1 cellular context compared by ENCODE assay signal in the genomic region with DNA sequence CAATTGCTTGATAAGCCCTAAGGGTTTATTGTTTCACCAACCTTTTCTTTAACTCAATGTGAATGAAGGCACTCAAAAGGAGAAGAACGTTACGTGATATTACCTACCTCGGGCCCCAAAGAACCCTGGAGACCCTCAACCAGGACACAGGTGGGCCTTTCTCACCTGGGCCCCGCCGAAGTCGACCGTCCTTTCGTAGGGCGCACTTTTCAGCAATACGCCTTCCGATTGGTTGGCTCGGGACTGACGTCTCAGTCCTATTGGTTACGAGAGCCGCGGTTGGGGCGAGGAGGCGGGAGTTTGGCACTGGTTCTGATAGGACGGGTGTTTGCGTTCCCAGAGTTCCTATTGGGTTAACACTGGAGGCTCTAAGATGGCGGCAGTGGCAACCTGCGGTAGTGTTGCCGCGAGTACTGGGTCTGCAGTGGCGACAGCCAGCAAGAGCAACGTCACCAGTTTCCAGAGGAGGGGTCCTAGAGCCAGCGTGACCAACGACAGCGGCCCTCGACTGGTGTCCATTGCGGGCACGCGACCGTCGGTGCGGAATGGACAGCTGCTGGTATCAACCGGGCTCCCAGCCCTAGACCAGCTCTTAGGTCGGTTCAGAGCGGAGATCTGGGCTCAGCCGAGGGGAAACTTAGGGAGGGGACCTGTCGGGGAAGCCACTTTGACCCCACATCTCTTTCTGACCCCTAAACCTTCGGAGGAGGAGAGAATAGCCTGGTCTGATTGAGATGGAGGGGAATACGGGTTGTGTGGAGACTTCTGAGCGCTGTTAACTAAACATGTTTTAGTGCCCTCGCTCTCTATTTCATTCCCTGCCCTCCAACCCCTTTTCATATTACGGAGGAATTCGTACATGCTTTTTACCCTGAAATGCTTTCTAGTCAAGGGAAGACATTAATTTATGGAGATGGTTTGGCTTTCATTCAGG.
TF ChIP-seq lines count a peak whose summit lies in the region.

A gene with protein sequence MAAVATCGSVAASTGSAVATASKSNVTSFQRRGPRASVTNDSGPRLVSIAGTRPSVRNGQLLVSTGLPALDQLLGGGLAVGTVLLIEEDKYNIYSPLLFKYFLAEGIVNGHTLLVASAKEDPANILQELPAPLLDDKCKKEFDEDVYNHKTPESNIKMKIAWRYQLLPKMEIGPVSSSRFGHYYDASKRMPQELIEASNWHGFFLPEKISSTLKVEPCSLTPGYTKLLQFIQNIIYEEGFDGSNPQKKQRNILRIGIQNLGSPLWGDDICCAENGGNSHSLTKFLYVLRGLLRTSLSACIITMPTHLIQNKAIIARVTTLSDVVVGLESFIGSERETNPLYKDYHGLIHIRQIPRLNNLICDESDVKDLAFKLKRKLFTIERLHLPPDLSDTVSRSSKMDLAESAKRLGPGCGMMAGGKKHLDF (plus strand): TSS at position 356 of the 934 bp plus-strand sequence. CDS start 18 bp downstream, at position 374.
A gene with protein sequence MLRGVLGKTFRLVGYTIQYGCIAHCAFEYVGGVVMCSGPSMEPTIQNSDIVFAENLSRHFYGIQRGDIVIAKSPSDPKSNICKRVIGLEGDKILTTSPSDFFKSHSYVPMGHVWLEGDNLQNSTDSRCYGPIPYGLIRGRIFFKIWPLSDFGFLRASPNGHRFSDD (minus strand): TSS at position 211 of the 934 bp plus-strand sequence. CDS start 46,346 bp downstream, outside the sequence.

TF ChIP-seq in HepG2, 621 proteins besides CTCF, POLR2A, EP300 and RAD21 (continues in another document):
- TF ChIP-seq, protein P1, sequence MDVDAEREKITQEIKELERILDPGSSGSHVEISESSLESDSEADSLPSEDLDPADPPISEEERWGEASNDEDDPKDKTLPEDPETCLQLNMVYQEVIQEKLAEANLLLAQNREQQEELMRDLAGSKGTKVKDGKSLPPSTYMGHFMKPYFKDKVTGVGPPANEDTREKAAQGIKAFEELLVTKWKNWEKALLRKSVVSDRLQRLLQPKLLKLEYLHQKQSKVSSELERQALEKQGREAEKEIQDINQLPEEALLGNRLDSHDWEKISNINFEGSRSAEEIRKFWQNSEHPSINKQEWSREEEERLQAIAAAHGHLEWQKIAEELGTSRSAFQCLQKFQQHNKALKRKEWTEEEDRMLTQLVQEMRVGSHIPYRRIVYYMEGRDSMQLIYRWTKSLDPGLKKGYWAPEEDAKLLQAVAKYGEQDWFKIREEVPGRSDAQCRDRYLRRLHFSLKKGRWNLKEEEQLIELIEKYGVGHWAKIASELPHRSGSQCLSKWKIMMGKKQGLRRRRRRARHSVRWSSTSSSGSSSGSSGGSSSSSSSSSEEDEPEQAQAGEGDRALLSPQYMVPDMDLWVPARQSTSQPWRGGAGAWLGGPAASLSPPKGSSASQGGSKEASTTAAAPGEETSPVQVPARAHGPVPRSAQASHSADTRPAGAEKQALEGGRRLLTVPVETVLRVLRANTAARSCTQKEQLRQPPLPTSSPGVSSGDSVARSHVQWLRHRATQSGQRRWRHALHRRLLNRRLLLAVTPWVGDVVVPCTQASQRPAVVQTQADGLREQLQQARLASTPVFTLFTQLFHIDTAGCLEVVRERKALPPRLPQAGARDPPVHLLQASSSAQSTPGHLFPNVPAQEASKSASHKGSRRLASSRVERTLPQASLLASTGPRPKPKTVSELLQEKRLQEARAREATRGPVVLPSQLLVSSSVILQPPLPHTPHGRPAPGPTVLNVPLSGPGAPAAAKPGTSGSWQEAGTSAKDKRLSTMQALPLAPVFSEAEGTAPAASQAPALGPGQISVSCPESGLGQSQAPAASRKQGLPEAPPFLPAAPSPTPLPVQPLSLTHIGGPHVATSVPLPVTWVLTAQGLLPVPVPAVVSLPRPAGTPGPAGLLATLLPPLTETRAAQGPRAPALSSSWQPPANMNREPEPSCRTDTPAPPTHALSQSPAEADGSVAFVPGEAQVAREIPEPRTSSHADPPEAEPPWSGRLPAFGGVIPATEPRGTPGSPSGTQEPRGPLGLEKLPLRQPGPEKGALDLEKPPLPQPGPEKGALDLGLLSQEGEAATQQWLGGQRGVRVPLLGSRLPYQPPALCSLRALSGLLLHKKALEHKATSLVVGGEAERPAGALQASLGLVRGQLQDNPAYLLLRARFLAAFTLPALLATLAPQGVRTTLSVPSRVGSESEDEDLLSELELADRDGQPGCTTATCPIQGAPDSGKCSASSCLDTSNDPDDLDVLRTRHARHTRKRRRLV (CRISPR knock-in tag; IDR thresholded peaks at IDR 0.05), result no peak
- TF ChIP-seq FOSL2 (CRISPR knock-in tag; IDR thresholded peaks at IDR 0.05), result no peak; the same call in 1 of the 2 replicates
- TF ChIP-seq, protein P2, sequence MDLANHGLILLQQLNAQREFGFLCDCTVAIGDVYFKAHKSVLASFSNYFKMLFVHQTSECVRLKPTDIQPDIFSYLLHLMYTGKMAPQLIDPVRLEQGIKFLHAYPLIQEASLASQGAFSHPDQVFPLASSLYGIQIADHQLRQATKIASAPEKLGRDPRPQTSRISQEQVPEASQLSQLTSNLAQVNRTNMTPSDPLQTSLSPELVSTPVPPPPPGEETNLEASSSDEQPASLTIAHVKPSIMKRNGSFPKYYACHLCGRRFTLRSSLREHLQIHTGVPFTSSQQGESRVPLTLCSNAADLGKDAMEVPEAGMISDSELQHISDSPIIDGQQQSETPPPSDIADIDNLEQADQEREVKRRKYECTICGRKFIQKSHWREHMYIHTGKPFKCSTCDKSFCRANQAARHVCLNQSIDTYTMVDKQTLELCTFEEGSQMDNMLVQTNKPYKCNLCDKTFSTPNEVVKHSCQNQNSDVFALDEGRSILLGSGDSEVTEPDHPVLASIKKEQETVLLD (CRISPR knock-in tag; IDR thresholded peaks at IDR 0.05; ENCODE audit: low read depth), result no peak
- TF ChIP-seq ZNF788 (CRISPR knock-in tag; IDR thresholded peaks at IDR 0.05; ENCODE audit: borderline replicate concordance), result peak; percentile 77; the same call in 1 of the 2 replicates
- TF ChIP-seq ZNF577 (CRISPR knock-in tag; IDR thresholded peaks at IDR 0.05; ENCODE audit: borderline replicate concordance, low read depth), result no peak
- no peak for TF ChIP-seq PTBP1 (IDR thresholded peaks at IDR 0.05; ENCODE audit: low read depth, low read length, poor library complexity, severe bottlenecking)
- peak; percentile 85 for TF ChIP-seq THAP11 (CRISPR knock-in tag; IDR thresholded peaks at IDR 0.05)
- TF ChIP-seq, protein P3, sequence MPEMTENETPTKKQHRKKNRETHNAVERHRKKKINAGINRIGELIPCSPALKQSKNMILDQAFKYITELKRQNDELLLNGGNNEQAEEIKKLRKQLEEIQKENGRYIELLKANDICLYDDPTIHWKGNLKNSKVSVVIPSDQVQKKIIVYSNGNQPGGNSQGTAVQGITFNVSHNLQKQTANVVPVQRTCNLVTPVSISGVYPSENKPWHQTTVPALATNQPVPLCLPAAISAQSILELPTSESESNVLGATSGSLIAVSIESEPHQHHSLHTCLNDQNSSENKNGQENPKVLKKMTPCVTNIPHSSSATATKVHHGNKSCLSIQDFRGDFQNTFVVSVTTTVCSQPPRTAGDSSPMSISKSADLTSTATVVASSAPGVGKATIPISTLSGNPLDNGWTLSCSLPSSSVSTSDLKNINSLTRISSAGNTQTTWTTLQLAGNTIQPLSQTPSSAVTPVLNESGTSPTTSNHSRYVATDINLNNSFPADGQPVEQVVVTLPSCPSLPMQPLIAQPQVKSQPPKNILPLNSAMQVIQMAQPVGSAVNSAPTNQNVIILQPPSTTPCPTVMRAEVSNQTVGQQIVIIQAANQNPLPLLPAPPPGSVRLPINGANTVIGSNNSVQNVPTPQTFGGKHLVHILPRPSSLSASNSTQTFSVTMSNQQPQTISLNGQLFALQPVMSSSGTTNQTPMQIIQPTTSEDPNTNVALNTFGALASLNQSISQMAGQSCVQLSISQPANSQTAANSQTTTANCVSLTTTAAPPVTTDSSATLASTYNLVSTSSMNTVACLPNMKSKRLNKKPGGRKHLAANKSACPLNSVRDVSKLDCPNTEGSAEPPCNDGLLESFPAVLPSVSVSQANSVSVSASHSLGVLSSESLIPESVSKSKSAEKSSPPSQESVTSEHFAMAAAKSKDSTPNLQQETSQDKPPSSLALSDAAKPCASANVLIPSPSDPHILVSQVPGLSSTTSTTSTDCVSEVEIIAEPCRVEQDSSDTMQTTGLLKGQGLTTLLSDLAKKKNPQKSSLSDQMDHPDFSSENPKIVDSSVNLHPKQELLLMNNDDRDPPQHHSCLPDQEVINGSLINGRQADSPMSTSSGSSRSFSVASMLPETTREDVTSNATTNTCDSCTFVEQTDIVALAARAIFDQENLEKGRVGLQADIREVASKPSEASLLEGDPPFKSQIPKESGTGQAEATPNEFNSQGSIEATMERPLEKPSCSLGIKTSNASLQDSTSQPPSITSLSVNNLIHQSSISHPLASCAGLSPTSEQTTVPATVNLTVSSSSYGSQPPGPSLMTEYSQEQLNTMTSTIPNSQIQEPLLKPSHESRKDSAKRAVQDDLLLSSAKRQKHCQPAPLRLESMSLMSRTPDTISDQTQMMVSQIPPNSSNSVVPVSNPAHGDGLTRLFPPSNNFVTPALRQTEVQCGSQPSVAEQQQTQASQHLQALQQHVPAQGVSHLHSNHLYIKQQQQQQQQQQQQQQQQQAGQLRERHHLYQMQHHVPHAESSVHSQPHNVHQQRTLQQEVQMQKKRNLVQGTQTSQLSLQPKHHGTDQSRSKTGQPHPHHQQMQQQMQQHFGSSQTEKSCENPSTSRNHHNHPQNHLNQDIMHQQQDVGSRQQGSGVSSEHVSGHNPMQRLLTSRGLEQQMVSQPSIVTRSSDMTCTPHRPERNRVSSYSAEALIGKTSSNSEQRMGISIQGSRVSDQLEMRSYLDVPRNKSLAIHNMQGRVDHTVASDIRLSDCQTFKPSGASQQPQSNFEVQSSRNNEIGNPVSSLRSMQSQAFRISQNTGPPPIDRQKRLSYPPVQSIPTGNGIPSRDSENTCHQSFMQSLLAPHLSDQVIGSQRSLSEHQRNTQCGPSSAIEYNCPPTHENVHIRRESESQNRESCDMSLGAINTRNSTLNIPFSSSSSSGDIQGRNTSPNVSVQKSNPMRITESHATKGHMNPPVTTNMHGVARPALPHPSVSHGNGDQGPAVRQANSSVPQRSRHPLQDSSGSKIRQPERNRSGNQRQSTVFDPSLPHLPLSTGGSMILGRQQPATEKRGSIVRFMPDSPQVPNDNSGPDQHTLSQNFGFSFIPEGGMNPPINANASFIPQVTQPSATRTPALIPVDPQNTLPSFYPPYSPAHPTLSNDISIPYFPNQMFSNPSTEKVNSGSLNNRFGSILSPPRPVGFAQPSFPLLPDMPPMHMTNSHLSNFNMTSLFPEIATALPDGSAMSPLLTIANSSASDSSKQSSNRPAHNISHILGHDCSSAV (CRISPR knock-in tag; IDR thresholded peaks at IDR 0.05; ENCODE audit: borderline replicate concordance), result no peak
- TF ChIP-seq ARHGAP35 (CRISPR knock-in tag; IDR thresholded peaks at IDR 0.05; ENCODE audit: borderline replicate concordance), result no peak
- no peak for TF ChIP-seq ZNF354B (CRISPR knock-in tag; IDR thresholded peaks at IDR 0.05)
- no peak for TF ChIP-seq ZNF792 (CRISPR knock-in tag; IDR thresholded peaks at IDR 0.05)
- TF ChIP-seq ELF4 (CRISPR knock-in tag; IDR thresholded peaks at IDR 0.05; ENCODE audit: borderline replicate concordance), result 0 out of 2 replicates have a peak, but pooled peaks have one; percentile 9
- peak; percentile 95; the same call in 1 of the 2 replicates for TF ChIP-seq DNMT3B (CRISPR knock-in tag; conservative IDR thresholded peaks at IDR 0.05)
- no peak for TF ChIP-seq EEA1 (CRISPR knock-in tag; IDR thresholded peaks at IDR 0.05; ENCODE audit: borderline replicate concordance)
- TF ChIP-seq KMT2B (CRISPR knock-in tag; IDR thresholded peaks at IDR 0.05), result peak; percentile 98
- no peak for TF ChIP-seq SMC3 (IDR thresholded peaks at IDR 0.05; ENCODE audit: low read length)
- no peak for TF ChIP-seq SP5 (CRISPR knock-in tag; IDR thresholded peaks at IDR 0.05; ENCODE audit: borderline replicate concordance, low read depth)
- TF ChIP-seq, protein P4, sequence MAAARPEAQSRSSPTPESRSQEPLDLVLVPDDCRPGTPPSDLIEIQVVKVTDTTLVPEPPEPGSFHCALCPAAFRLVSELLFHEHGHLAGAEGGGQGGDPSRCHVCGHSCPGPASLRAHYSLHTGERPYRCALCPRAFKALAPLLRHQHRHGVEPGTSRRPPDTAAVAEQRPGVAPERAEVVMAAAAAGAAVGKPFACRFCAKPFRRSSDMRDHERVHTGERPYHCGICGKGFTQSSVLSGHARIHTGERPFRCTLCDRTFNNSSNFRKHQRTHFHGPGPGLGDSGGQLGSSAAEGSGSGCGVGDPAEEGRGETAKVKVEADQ (CRISPR knock-in tag; IDR thresholded peaks at IDR 0.05; ENCODE audit: borderline replicate concordance), result peak; percentile 56; the same call in 1 of the 2 replicates
- TF ChIP-seq, protein P5, sequence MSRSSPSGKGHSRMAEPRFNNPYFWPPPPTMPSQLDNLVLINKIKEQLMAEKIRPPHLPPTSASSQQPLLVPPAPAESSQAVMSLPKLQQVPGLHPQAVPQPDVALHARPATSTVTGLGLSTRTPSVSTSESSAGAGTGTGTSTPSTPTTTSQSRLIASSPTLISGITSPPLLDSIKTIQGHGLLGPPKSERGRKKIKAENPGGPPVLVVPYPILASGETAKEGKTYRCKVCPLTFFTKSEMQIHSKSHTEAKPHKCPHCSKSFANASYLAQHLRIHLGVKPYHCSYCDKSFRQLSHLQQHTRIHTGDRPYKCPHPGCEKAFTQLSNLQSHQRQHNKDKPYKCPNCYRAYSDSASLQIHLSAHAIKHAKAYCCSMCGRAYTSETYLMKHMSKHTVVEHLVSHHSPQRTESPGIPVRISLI (CRISPR knock-in tag; IDR thresholded peaks at IDR 0.05; ENCODE audit: borderline replicate concordance), result peak; percentile 8; the same call in 1 of the 2 replicates
- TF ChIP-seq, protein P6, sequence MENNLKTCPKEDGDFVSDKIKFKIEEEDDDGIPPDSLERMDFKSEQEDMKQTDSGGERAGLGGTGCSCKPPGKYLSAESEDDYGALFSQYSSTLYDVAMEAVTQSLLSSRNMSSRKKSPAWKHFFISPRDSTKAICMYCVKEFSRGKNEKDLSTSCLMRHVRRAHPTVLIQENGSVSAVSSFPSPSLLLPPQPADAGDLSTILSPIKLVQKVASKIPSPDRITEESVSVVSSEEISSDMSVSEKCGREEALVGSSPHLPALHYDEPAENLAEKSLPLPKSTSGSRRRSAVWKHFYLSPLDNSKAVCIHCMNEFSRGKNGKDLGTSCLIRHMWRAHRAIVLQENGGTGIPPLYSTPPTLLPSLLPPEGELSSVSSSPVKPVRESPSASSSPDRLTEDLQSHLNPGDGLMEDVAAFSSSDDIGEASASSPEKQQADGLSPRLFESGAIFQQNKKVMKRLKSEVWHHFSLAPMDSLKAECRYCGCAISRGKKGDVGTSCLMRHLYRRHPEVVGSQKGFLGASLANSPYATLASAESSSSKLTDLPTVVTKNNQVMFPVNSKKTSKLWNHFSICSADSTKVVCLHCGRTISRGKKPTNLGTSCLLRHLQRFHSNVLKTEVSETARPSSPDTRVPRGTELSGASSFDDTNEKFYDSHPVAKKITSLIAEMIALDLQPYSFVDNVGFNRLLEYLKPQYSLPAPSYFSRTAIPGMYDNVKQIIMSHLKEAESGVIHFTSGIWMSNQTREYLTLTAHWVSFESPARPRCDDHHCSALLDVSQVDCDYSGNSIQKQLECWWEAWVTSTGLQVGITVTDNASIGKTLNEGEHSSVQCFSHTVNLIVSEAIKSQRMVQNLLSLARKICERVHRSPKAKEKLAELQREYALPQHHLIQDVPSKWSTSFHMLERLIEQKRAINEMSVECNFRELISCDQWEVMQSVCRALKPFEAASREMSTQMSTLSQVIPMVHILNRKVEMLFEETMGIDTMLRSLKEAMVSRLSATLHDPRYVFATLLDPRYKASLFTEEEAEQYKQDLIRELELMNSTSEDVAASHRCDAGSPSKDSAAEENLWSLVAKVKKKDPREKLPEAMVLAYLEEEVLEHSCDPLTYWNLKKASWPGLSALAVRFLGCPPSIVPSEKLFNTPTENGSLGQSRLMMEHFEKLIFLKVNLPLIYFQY (CRISPR knock-in tag; IDR thresholded peaks at IDR 0.05; ENCODE audit: borderline replicate concordance), result no peak
- TF ChIP-seq POGZ (CRISPR knock-in tag; IDR thresholded peaks at IDR 0.05), result peak; percentile 98
- TF ChIP-seq SMAD3 (CRISPR knock-in tag; IDR thresholded peaks at IDR 0.05), result peak; percentile 22; the same call in 1 of the 2 replicates
- TF ChIP-seq ZNF614 (CRISPR knock-in tag; IDR thresholded peaks at IDR 0.05; ENCODE audit: borderline replicate concordance), result no peak
- peak; percentile 33; the same call in 1 of the 2 replicates for TF ChIP-seq ISL2 (CRISPR knock-in tag; IDR thresholded peaks at IDR 0.05)
- no peak for TF ChIP-seq ZSCAN29 (CRISPR knock-in tag; conservative IDR thresholded peaks at IDR 0.05)
